Comparison of ENCODE assay signal across 8 cellular contexts in genomic region chr2:160994141-160995002, GRCh38.
A peak's percentile ranks its signal among the peaks of the same experiment; 100 is the strongest.
DNase-seq lines count a peak whose midpoint lies in the region; ATAC-seq and TF ChIP-seq lines count a peak whose summit lies in the region.

No MANE protein-coding gene starts in this region.

- intact Hi-C loops in Right ventricle myocardium inferior (cut with DNase I) (loop anchor here (5.0 kb wide), 2 partner anchors 722 to 887 kb away; no protein-coding TSS in a partner anchor), cardiac septum (cut with DNase I) (loop anchor here (2.0 to 5.0 kb wide), 3 partner anchors 672 to 886 kb away; no protein-coding TSS in a partner anchor)

- H3K9ac ChIP-seq in skeletal muscle satellite cell (ENCODE audit: low read depth, low read length) = peak overlapping the region; percentile 2

- H3K4me3 ChIP-seq in astrocyte of the spinal cord (ENCODE audit: low read depth, low read length) (no peak overlapping the region), skeletal muscle satellite cell (ENCODE audit: low read length) (no peak overlapping the region)

- H3K9me3 ChIP-seq in skeletal muscle satellite cell (replicated peaks; ENCODE audit: low read length) = no peaks in the 10 kb centered on the region

- H3K27me3 ChIP-seq in skeletal muscle satellite cell (ENCODE audit: control insufficient read depth, insufficient read depth, low read length) = no peaks in the 10 kb centered on the region

- DNase-seq in Right ventricle myocardium inferior (ENCODE audit: missing footprints) (no peak), cardiac septum (ENCODE audit: low spot score) (no peak), NCI-H1930 (lab: John Stamatoyannopoulos, UW) (peak; percentile 26 to 64), T1000 (lab: John Stamatoyannopoulos, UW) (peak; percentile 56), astrocyte of the spinal cord (ENCODE audit: low read depth, low spot score) (peak; percentile 92), iPS DF 4.7 (ENCODE audit: extremely low read depth, low spot score) (peak; percentile 66)

- peak; percentile 73 for TF ChIP-seq CTCF in astrocyte of the spinal cord (IDR thresholded peaks at IDR 0.05; ENCODE audit: low read depth, low read length)

- H3K4me2 ChIP-seq in skeletal muscle satellite cell (ENCODE audit: low read length) = peak overlapping the region; percentile 46

- H3K36me3 ChIP-seq in skeletal muscle satellite cell (ENCODE audit: insufficient read depth, low read length) = no peaks in the 10 kb centered on the region

- peak; percentile 87 for ATAC-seq in Right ventricle myocardium inferior
- ATAC-seq in HG02938 (IDR thresholded peaks at IDR 0.05; ENCODE audit: unreplicated experiment) = peak; percentile 91

- in situ Hi-C loops in astrocyte of the spinal cord (cut with HindIII; ENCODE audit: low sequenced_read_pairs) = no loop called here

- peaks cover 9% of the 10 kb centered on the region for H3K4me1 ChIP-seq in skeletal muscle satellite cell (ENCODE audit: control insufficient read depth, insufficient read depth, low read length)

Comparison
In these comparisons a context has a peak if more than half of its experiments do, and no peak if none do; other contexts are left out.
1. DNase-seq: peak in NCI-H1930 (2 of 2), T1000 (single experiment), astrocyte of the spinal cord (single experiment) and iPS DF 4.7 (single experiment); none in Right ventricle myocardium inferior (single experiment) and cardiac septum (single experiment).